In genomic region chr15:83653639-83654378, GRCh38 we compare ENCODE assay signal across 8 cellular contexts. TPM values are rescaled to one million over a fixed set of nuclear protein-coding genes. Genes with fewer than 3 reads are reported as not detected.
A peak's percentile ranks its signal among the peaks of the same experiment; 100 is the strongest.
DNase-seq lines count a peak whose midpoint lies in the region; ATAC-seq lines count a peak whose summit lies in the region.

ADAMTSL3 (plus strand) TSS chr15:83654123; CDS start chr15:83655762, 1,639 bp downstream.

- H3K36me3 ChIP-seq in HUES6 (ENCODE audit: control insufficient read depth, insufficient read depth, low read length) (no peaks in the 10 kb centered on the region), stomach smooth muscle (ENCODE audit: control insufficient read depth in 2 of 2, insufficient read depth in 2 of 2, low read length in 2 of 2) (peaks cover 5 to 13% of the 10 kb centered on the region in 2 donors)
- no peaks in the 10 kb centered on the region for H3K36me3 ChIP-seq in CD8-positive, alpha-beta memory T cell (ENCODE audit: insufficient read depth, low read length)

- H3K4me1 ChIP-seq in HUES6 (ENCODE audit: control insufficient read depth, insufficient read depth, low read length) (peaks cover 12% of the 10 kb centered on the region), stomach smooth muscle (ENCODE audit: control insufficient read depth, insufficient read depth, low read length) (peaks cover 38% of the 10 kb centered on the region)
- no peaks in the 10 kb centered on the region for H3K4me1 ChIP-seq in CD8-positive, alpha-beta memory T cell (ENCODE audit: insufficient read depth, low read length)

- peak; percentile 37 for DNase-seq in dermis blood vessel endothelial cell
- peak; percentile 47 to 61 for DNase-seq in left colon
- no peak for DNase-seq in GOT3 (lab: John Stamatoyannopoulos, UW)
- no peak for DNase-seq in NK-92 treated with Interleukin-12 subunit alpha and Interleukin-12 subunit beta, amount 100 ng/mL, for 24 hours (lab: John Stamatoyannopoulos, UW)
- DNase-seq in CD8-positive, alpha-beta memory T cell, result no peak
- no peak for DNase-seq in NAMALWA (ENCODE audit: low spot score)

- peak; percentile 66 for ATAC-seq in left colon

- H3K27me3 Mint-ChIP-seq in CD8-positive, alpha-beta memory T cell, result peaks cover 18 to 19% of the 10 kb centered on the region in 2 donors

- H3K27ac Mint-ChIP-seq in CD8-positive, alpha-beta memory T cell, result no peak within 1 kb of the TSS

- H3K4me3 ChIP-seq in HUES6 (ENCODE audit: low read depth, low read length) (peak within 1 kb of the TSS; percentile 75), stomach smooth muscle (ENCODE audit: low read length in 2 of 2) (peak within 1 kb of the TSS; percentile 80 to 85)
- no peak within 1 kb of the TSS for H3K4me3 ChIP-seq in CD8-positive, alpha-beta memory T cell (ENCODE audit: low read length)

- CTCF ChIA-PET in CD8-positive, alpha-beta memory T cell (lab: Charles Lee), result no interaction called here

- H3K9ac ChIP-seq in HUES6 (ENCODE audit: low read length) (no peak within 1 kb of the TSS), stomach smooth muscle (ENCODE audit: low read length in 2 of 2) (peak within 1 kb of the TSS; percentile 55 to 62)

- intact Hi-C loops in left colon (cut with DNase I, micrococcal nuclease), result no loop called here

- H3K27ac ChIP-seq in HUES6 (ENCODE audit: low read depth, low read length) (no peak within 1 kb of the TSS), stomach smooth muscle (ENCODE audit: low read length) (peak within 1 kb of the TSS; percentile 55)
- no peak within 1 kb of the TSS for H3K27ac ChIP-seq in CD8-positive, alpha-beta memory T cell (ENCODE audit: low read depth, low read length)

- peaks cover 0 to 10% (median 4%) of the 10 kb centered on the region in 5 donors for H3K9me3 Mint-ChIP-seq in CD8-positive, alpha-beta memory T cell

- H3K27me3 ChIP-seq in HUES6 (ENCODE audit: control insufficient read depth, insufficient read depth, low read length) (peaks cover 57% of the 10 kb centered on the region), stomach smooth muscle (ENCODE audit: control insufficient read depth in 1 of 2, insufficient read depth in 2 of 2, low read length in 2 of 2) (no peaks in the 10 kb centered on the region)
- H3K27me3 ChIP-seq in CD8-positive, alpha-beta memory T cell (ENCODE audit: insufficient read depth, low read length, poor library complexity, severe bottlenecking), result peaks cover 4% of the 10 kb centered on the region

- no peaks in the 10 kb centered on the region for H3K36me3 Mint-ChIP-seq in CD8-positive, alpha-beta memory T cell

- H3K9me3 ChIP-seq in HUES6 (ENCODE audit: control insufficient read depth, insufficient read depth, low read depth, low read length) (no peaks in the 10 kb centered on the region), stomach smooth muscle (ENCODE audit: control insufficient read depth in 2 of 2, low read length in 2 of 2) (no peaks in the 10 kb centered on the region)
- no peaks in the 10 kb centered on the region for H3K9me3 ChIP-seq in CD8-positive, alpha-beta memory T cell (ENCODE audit: low read length)

- H3K4me1 Mint-ChIP-seq in CD8-positive, alpha-beta memory T cell, result no peaks in the 10 kb centered on the region

- POLR2A ChIA-PET in CD8-positive, alpha-beta memory T cell (lab: Charles Lee), result no interaction called here

- H3K4me3 Mint-ChIP-seq in CD8-positive, alpha-beta memory T cell, result no peak within 1 kb of the TSS

RNA-seq across cellular contexts. Expression of gene ADAMTSL3, which starts in this region (rescaled TPM):
- total RNA-seq in dermis blood vessel endothelial cell, result 6.0 and 15.1 TPM in 2 replicates
- 1 to 10 TPM; 1.6 to 8.7 TPM for total RNA-seq in left colon
- not detected for total RNA-seq in CD8-positive, alpha-beta memory T cell
- polyA plus RNA-seq in CD8-positive, alpha-beta memory T cell, result not detected

Comparison
In these comparisons a context has a peak if more than half of its experiments do, and no peak if none do; other contexts are left out.
1. DNase-seq: peak in dermis blood vessel endothelial cell (single experiment) and left colon (2 of 2); none in GOT3 (single experiment), NK-92 treated with Interleukin-12 subunit alpha and Interleukin-12 subunit beta, amount 100 ng/mL, for 24 hours (single experiment), CD8-positive, alpha-beta memory T cell (0 of 5) and NAMALWA (single experiment).